In the genomic region with DNA sequence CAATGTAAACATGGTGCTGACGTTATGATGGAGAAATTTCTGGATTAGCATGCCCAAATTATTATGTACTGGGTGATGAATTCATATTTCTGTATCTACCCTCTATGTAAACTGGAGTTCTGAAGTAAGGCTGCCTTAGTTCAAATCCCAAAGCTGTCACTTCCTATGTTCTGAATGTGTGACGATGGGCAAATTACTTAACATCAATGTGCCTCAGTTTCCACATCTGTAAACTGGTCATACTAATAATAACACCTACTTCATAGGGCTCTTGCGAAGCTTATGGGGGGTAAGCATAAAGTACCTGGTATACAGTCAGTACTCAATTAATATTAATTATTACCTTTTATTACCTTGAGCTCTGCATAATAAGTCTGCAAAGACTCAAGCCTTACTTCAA, we compare ENCODE assay signal across 1 cellular context.
TF ChIP-seq lines count a peak whose summit lies in the region.

No MANE protein-coding gene starts in this region.

TF ChIP-seq in HepG2, 621 proteins besides CTCF, POLR2A, EP300 and RAD21:
- TF ChIP-seq ZNF577 (CRISPR knock-in tag; IDR thresholded peaks at IDR 0.05; ENCODE audit: borderline replicate concordance, low read depth) (no peak), ZNF788 (CRISPR knock-in tag; IDR thresholded peaks at IDR 0.05; ENCODE audit: borderline replicate concordance) (no peak), CREM (IDR thresholded peaks at IDR 0.05) (peak; percentile 9; the same call in 1 of the 2 replicates), CREM (CRISPR knock-in tag; IDR thresholded peaks at IDR 0.05) (no peak), ZNF558 (CRISPR knock-in tag; IDR thresholded peaks at IDR 0.05; ENCODE audit: borderline replicate concordance) (no peak), ZNF629 (CRISPR knock-in tag; conservative IDR thresholded peaks at IDR 0.05) (peak; percentile 47; the same call in 1 of the 2 replicates), SMARCC2 (IDR thresholded peaks at IDR 0.05) (no peak)
TF ChIP-seq in HepG2: peak in this region for 2.
